Comparison of ENCODE assay signal across 7 cellular contexts in genomic region chr3:195955416-195955841, GRCh38. TPM values are rescaled to one million over a fixed set of nuclear protein-coding genes. Genes with fewer than 3 reads are reported as not detected.
A peak's percentile ranks its signal among the peaks of the same experiment; 100 is the strongest.
DNase-seq lines count a peak whose midpoint lies in the region; FAIRE-seq and TF ChIP-seq lines count a peak whose summit lies in the region.
"Not testable (repeated sequence)": the region's sequence is repeated elsewhere in the genome, so short reads cannot be mapped to it uniquely, and the experiment has no call there.

No MANE protein-coding gene starts in this region.

- H3K4me2 ChIP-seq in H1 (ENCODE audit: insufficient read depth in 1 of 2, low read depth in 2 of 2, low read length in 2 of 2), result peak overlapping the region; percentile 54 to 60
- peak overlapping the region; percentile 27 for H3K4me2 ChIP-seq in keratinocyte (ENCODE audit: control insufficient read depth, extremely low read depth, insufficient read depth, low read depth, low read length)

- not testable (repeated sequence) for FAIRE-seq in H1 (lab: Jason Lieb, UNC); keratinocyte (lab: Jason Lieb, UNC)

- not testable (repeated sequence) for TF ChIP-seq RAD21 in H1 (IDR thresholded peaks at IDR 0.05 in 1 of 2, conservative IDR thresholded peaks at IDR 0.05 in 1 of 2; ENCODE audit: low read depth in 2 of 2, low read length in 2 of 2)

- H3K9me1 ChIP-seq in keratinocyte (ENCODE audit: control insufficient read depth, extremely low read depth, insufficient read depth, low read length), result not testable (repeated sequence)

- peaks cover 11% of the 10 kb centered on the region for H3K4me1 Mint-ChIP-seq in osteocyte (ENCODE audit: unreplicated experiment)

- not testable (repeated sequence) for H3K36me3 Mint-ChIP-seq in osteocyte (ENCODE audit: unreplicated experiment)

- not testable (repeated sequence) for TF ChIP-seq POLR2A in H1 (IDR thresholded peaks at IDR 0.05; ENCODE audit: control extremely low read depth in 1 of 2, low read depth in 2 of 2, low read length in 2 of 2)

- not testable (repeated sequence) for H3K36me3 ChIP-seq in HEK293 (ENCODE audit: control insufficient read depth in 2 of 2, insufficient read depth in 1 of 2, low read length in 2 of 2); H1 (ENCODE audit: control insufficient read depth in 2 of 4, insufficient read depth in 4 of 4, low read length in 3 of 4); keratinocyte (ENCODE audit: control insufficient read depth in 2 of 2, extremely low read depth in 1 of 2, insufficient read depth in 2 of 2, low read length in 2 of 2)

- H3K4ac ChIP-seq in H1 (replicated peaks; ENCODE audit: insufficient read length, low read depth, low read length), result not testable (repeated sequence)

- H3K56ac ChIP-seq in H1 (replicated peaks; ENCODE audit: insufficient read length, low read depth, low read length), result not testable (repeated sequence)

- not testable (repeated sequence) for H2AFZ ChIP-seq in H1 (ENCODE audit: low read length); keratinocyte (ENCODE audit: control insufficient read depth, low read length)

- not testable (repeated sequence) for H3K27me3 ChIP-seq in H1 (replicated peaks in 1 of 4; ENCODE audit: control insufficient read depth in 3 of 4, extremely low read depth in 1 of 4, insufficient read depth in 3 of 4, low read length in 3 of 4); keratinocyte (ENCODE audit: control insufficient read depth, extremely low read depth, insufficient read depth, low read length)

- CTCF ChIA-PET in HEK293 (lab: Yijun Ruan, JAX), result not testable (repeated sequence)
- CTCF ChIA-PET in H1 (lab: Charles Lee; ENCODE audit: partially characterized antibody), result interaction anchor here (0.8 to 0.9 kb wide), 2 partner anchors 8 to 14 kb away, joined by 3 to 4 read pairs; no protein-coding TSS in a partner anchor

- H3K27ac Mint-ChIP-seq in osteocyte (ENCODE audit: unreplicated experiment), result not testable (repeated sequence)

- H2BK15ac ChIP-seq in H1 (ENCODE audit: low read length), result not testable (repeated sequence)

- not testable (repeated sequence) for H4K20me1 ChIP-seq in H1 (replicated peaks in 1 of 2; ENCODE audit: control insufficient read depth in 1 of 2, insufficient read depth in 2 of 2, low read length in 2 of 2); keratinocyte (ENCODE audit: control insufficient read depth, extremely low read depth, insufficient read depth, low read length)

- not testable (repeated sequence) for H3K27ac ChIP-seq in HEK293 (ENCODE audit: extremely low read depth, low read depth, low read length); H1 (ENCODE audit: low read depth, low read length); keratinocyte (ENCODE audit: control insufficient read depth, insufficient read depth, low read length)

- not testable (repeated sequence) for H3K79me2 ChIP-seq in H1 (ENCODE audit: control insufficient read depth in 1 of 2, insufficient read depth in 2 of 2, low read length in 2 of 2); keratinocyte (ENCODE audit: control insufficient read depth, insufficient read depth, low read length)

- H3K9ac ChIP-seq in H1 (replicated peaks in 1 of 4; ENCODE audit: extremely low read depth in 1 of 4, low read depth in 3 of 4, low read length in 3 of 4); keratinocyte (ENCODE audit: control insufficient read depth, extremely low read depth, insufficient read depth, low read length): not testable (repeated sequence)

- not testable (repeated sequence) for H3K23me2 ChIP-seq in H1 (ENCODE audit: low read depth, low read length)

- 26% methylated on average over 19 of the region's 20 CpGs; no CpG with 5 or more reads in 1 of the 2 experiments for WGBS in H1 (ENCODE audit: extremely low coverage in 1 of 2, insufficient coverage in 1 of 2, insufficient read length in 1 of 2, insufficient replicate concordance in 2 of 2, low coverage in 1 of 2, low lambda C conversion rate in 2 of 2, missing lambda C conversion rate in 1 of 2), 2 experiments

- TF ChIP-seq EP300 in H1 (IDR thresholded peaks at IDR 0.05; ENCODE audit: borderline replicate concordance in 1 of 2, low read depth in 2 of 2, low read length in 2 of 2), result not testable (repeated sequence)

- not testable (repeated sequence) for H2BK120ac ChIP-seq in H1 (replicated peaks; ENCODE audit: low read depth, low read length)

- not testable (repeated sequence) for TF ChIP-seq CTCF in HEK293 (tag by site-specific recombination; IDR thresholded peaks at IDR 0.05); H1 (IDR thresholded peaks at IDR 0.05; ENCODE audit: control extremely low read depth in 1 of 3, insufficient read depth in 1 of 3, low read depth in 1 of 3, low read length in 3 of 3); keratinocyte (optimal IDR thresholded peaks at IDR 0.05 in 1 of 3, IDR thresholded peaks at IDR 0.05 in 1 of 3, conservative IDR thresholded peaks at IDR 0.05 in 1 of 3; ENCODE audit: extremely low read depth in 1 of 3, insufficient read depth in 2 of 3, low read length in 3 of 3); osteocyte (IDR thresholded peaks at IDR 0.05)

- H3K9me3 ChIP-seq in HEK293 (ENCODE audit: control insufficient read depth, insufficient read depth, low read depth, low read length); H1 (ENCODE audit: insufficient read depth in 2 of 2, low read depth in 1 of 2, low read length in 1 of 2); keratinocyte (ENCODE audit: control insufficient read depth, low read depth, low read length): not testable (repeated sequence)

- H3K14ac ChIP-seq in H1 (ENCODE audit: insufficient read length), result not testable (repeated sequence)

- not testable (repeated sequence) for H3K4me3 ChIP-seq in HEK293 (ENCODE audit: low read depth, low read length); keratinocyte (ENCODE audit: control insufficient read depth in 2 of 3, extremely low read depth in 1 of 3, insufficient read depth in 2 of 3, low read depth in 1 of 3, low read length in 3 of 3)
- H3K4me3 ChIP-seq in H1 (ENCODE audit: extremely low read depth in 1 of 4, insufficient read depth in 2 of 4, low read depth in 3 of 4, low read length in 4 of 4), result peak overlapping the region in 3 of 4 experiments; percentile 7 to 48 (median 14); a peak in 5 of 8 replicates

- dilution Hi-C loops in keratinocyte (cut with MboI; ENCODE audit: extremely low pct_ligation_motif_present, low sequenced_read_pairs), result not testable (repeated sequence)

- not testable (repeated sequence) for H2BK20ac ChIP-seq in H1 (ENCODE audit: low read length)

- not testable (repeated sequence) for H2AK5ac ChIP-seq in H1 (ENCODE audit: low read depth, low read length)

- not testable (repeated sequence) for H4K5ac ChIP-seq in H1 (ENCODE audit: insufficient read length, low read depth, low read length)

- not testable (repeated sequence) for H3K4me1 ChIP-seq in HEK293 (ENCODE audit: control insufficient read depth, insufficient read depth, low read length); H1 (replicated peaks in 1 of 4; ENCODE audit: control insufficient read depth in 3 of 4, insufficient read depth in 4 of 4, low read length in 3 of 4); keratinocyte (ENCODE audit: control insufficient read depth, extremely low read depth, insufficient read depth, low read length)

- H3K79me1 ChIP-seq in H1 (ENCODE audit: low read depth, low read length), result not testable (repeated sequence)

- H3K18ac ChIP-seq in H1 (ENCODE audit: extremely low read depth, low read length), result not testable (repeated sequence)

- not testable (repeated sequence) for H3K9me3 Mint-ChIP-seq in osteocyte (ENCODE audit: unreplicated experiment)

- not testable (repeated sequence) for H3K23ac ChIP-seq in H1 (ENCODE audit: insufficient read length)

- peak; percentile 75 for DNase-seq in activated CD4-positive, alpha-beta T cell treated with anti-CD3 and anti-CD28 coated beads for 48 hours
- DNase-seq in activated T-helper 9 cell treated with anti-CD3 and anti-CD28 coated beads, Interleukin-2, amount 50 U/mL, for 16 hours (ENCODE audit: low read depth), result peak; percentile 34
- DNase-seq in H1 (ENCODE audit: low read depth in 1 of 2, low spot score in 2 of 2) (peak in 1 of 2 experiments; percentile 57), osteocyte (ENCODE audit: extremely low spot score, unreplicated experiment) (peak; percentile 85)
- DNase-seq in keratinocyte (ENCODE audit: low read depth, low spot score), result not testable (repeated sequence)
- peak; percentile 23 to 62 (median 50) for DNase-seq in stimulated activated CD4-positive, alpha-beta T cell treated with anti-CD3 and anti-CD28 coated beads, TNF-alpha, amount 100 ng/mL, for 4 hours (ENCODE audit: low read depth in 3 of 3)

- not testable (repeated sequence) for H4K91ac ChIP-seq in H1 (replicated peaks; ENCODE audit: insufficient read length, low read length)

- H3K27me3 Mint-ChIP-seq in osteocyte (ENCODE audit: unreplicated experiment), result not testable (repeated sequence)

- POLR2A ChIA-PET in HEK293 (lab: Yijun Ruan, JAX); H1 (lab: Charles Lee; ENCODE audit: partially characterized antibody): not testable (repeated sequence)

- not testable (repeated sequence) for H2BK5ac ChIP-seq in H1 (ENCODE audit: low read depth, low read length)

- not testable (repeated sequence) for H4K8ac ChIP-seq in H1 (ENCODE audit: extremely low read depth, insufficient read depth, low read length)

- not testable (repeated sequence) for H2BK12ac ChIP-seq in H1 (ENCODE audit: low read depth, low read length)

- H3K4me3 Mint-ChIP-seq in osteocyte (ENCODE audit: unreplicated experiment), result peak overlapping the region; percentile 80

RNA-seq across cellular contexts. Expression of gene TNK2, which starts 47.1 kb away (rescaled TPM):
- 33.9 and 38.6 TPM in 2 replicates for total RNA-seq in H1 (2021; fragmentation: NEBNext Ultra II Directional; extraction: Animal tissue kit (Norgen Biotek cat#: 25700))
- polyA plus RNA-seq in H1 (2011; rRNA removed) (10.4 and 18.2 TPM in 2 replicates), keratinocyte (10.6 to 21.4 TPM (median 15.8 TPM) in 3 replicates)
- polyA plus RNA-seq in H1 (2011; cell fraction: cytosol; rRNA removed), result 15.6 TPM
- 105 TPM for polyA plus RNA-seq in H1 (2011; cell fraction: nucleus; rRNA removed)
- 24.4 to 39.8 TPM (median 29.1 TPM) in 4 replicates for polyA plus RNA-seq in H1 (2012, experiment 1 of 2)
- 11.0 TPM for polyA plus RNA-seq in H1 (2012, experiment 2 of 2)
- 20.0 TPM for polyA plus RNA-seq in H1 (2013, experiment 1 of 2)
- polyA plus RNA-seq in H1 (2013, experiment 2 of 2), result 17.6 TPM
- polyA minus RNA-seq in H1 (2011; rRNA and poly(A)+ RNA removed), result 10.8 and 11.1 TPM in 2 replicates
- 12.0 TPM for polyA minus RNA-seq in H1 (2011; cell fraction: cytosol; rRNA and poly(A)+ RNA removed)
- polyA minus RNA-seq in H1 (2011; cell fraction: nucleus; rRNA and poly(A)+ RNA removed), result 19.7 TPM
- 17.1 TPM for polyA plus RNA-seq in keratinocyte (2011; ENCODE audit: low read depth)
- polyA plus RNA-seq in keratinocyte (2011; cell fraction: cytosol; rRNA removed), result 4.4 and 10.0 TPM in 2 replicates
- polyA plus RNA-seq in keratinocyte (2011; cell fraction: nucleus; rRNA removed), result 56.7 and 70.6 TPM in 2 replicates
- 23.7 and 30.5 TPM in 2 replicates for polyA plus RNA-seq in keratinocyte (2012; ENCODE audit: low replicate concordance)
- polyA minus RNA-seq in keratinocyte, result 24.1 to 62.9 TPM (median 26.8 TPM) in 3 replicates
- polyA minus RNA-seq in keratinocyte (2011; cell fraction: cytosol; rRNA and poly(A)+ RNA removed), result 24.0 TPM
- 27.1 and 33.3 TPM in 2 replicates for polyA minus RNA-seq in keratinocyte (2011; cell fraction: nucleus; rRNA and poly(A)+ RNA removed)
- 42.9 and 54.2 TPM in 2 replicates for total RNA-seq in osteocyte
